In genomic region chr20:40251284-40251932, GRCh38 we compare ENCODE assay signal across 8 cellular contexts.
DNase-seq lines count a peak whose midpoint lies in the region; ATAC-seq and TF ChIP-seq lines count a peak whose summit lies in the region.

No MANE protein-coding gene starts in this region.

- H3K4me3 ChIP-seq in GM12865 (ENCODE audit: low read depth, low read length) (no peak overlapping the region), OCI-LY1 (ENCODE audit: low read depth, low read length, poor library complexity, severe bottlenecking) (no peak overlapping the region), coronary artery (no peak overlapping the region)

- H3K9me2 ChIP-seq in OCI-LY1 (ENCODE audit: low read depth, low read length), result no peaks in the 10 kb centered on the region

- no peaks in the 10 kb centered on the region for H3K27me3 ChIP-seq in OCI-LY1 (ENCODE audit: insufficient read depth, low read length)

- H2AFZ ChIP-seq in OCI-LY1 (ENCODE audit: low read length), result no peak overlapping the region

- no peak overlapping the region for H3K4me2 ChIP-seq in OCI-LY1 (ENCODE audit: low read length)

- H3K9me3 ChIP-seq in OCI-LY1 (ENCODE audit: low read length), result no peaks in the 10 kb centered on the region

- no peaks in the 10 kb centered on the region for H3K4me1 ChIP-seq in OCI-LY1 (ENCODE audit: insufficient read depth, low read length, severe bottlenecking)

- no peaks in the 10 kb centered on the region for H3K79me2 ChIP-seq in OCI-LY1 (ENCODE audit: insufficient read depth, low read length)

- no peak overlapping the region for H3K9ac ChIP-seq in OCI-LY1 (ENCODE audit: low read length)

- no peaks in the 10 kb centered on the region for H3F3A ChIP-seq in OCI-LY1 (ENCODE audit: insufficient read depth, low read length)

- TF ChIP-seq CTCF in 22Rv1 (IDR thresholded peaks at IDR 0.05) (peak; percentile 90), GM12865 (IDR thresholded peaks at IDR 0.05; ENCODE audit: insufficient read depth, low read depth, low read length, missing control alignments) (peak; percentile 68), OCI-LY1 (IDR thresholded peaks at IDR 0.05; ENCODE audit: low read length) (peak; percentile 51; the same call in 1 of the 2 replicates), coronary artery (IDR thresholded peaks at IDR 0.05) (no peak)

- no peak for ATAC-seq in HG03354 (IDR thresholded peaks at IDR 0.05; ENCODE audit: poor library complexity, severe bottlenecking, unreplicated experiment)

- no peaks in the 10 kb centered on the region for H4K20me1 ChIP-seq in OCI-LY1 (ENCODE audit: insufficient read depth, low read length)

- no peaks in the 10 kb centered on the region for H3K36me3 ChIP-seq in OCI-LY1 (ENCODE audit: insufficient read depth, low read length)

- H3K27ac ChIP-seq in 22Rv1 (no peak overlapping the region), OCI-LY1 (ENCODE audit: low read depth, low read length, poor library complexity, severe bottlenecking) (no peak overlapping the region), coronary artery (no peak overlapping the region)

- peak; percentile 47 for DNase-seq in GM12865 (ENCODE audit: low read depth)
- DNase-seq in fibroblast of peridontal ligament (ENCODE audit: extremely low read depth), result peak; percentile 18
- no peak for DNase-seq in DMS114 treated with DMSO at 0.1 percent for 48 hours (lab: John Stamatoyannopoulos, UW; ENCODE audit: unreplicated experiment)
- no peak for DNase-seq in germinal center (ENCODE audit: low spot score)
- no peak for DNase-seq in coronary artery (ENCODE audit: low spot score)

Comparison
In these comparisons a context has a peak if more than half of its experiments do, and no peak if none do; other contexts are left out.
1. DNase-seq: peak in GM12865 (single experiment) and fibroblast of peridontal ligament (single experiment); none in DMS114 treated with DMSO at 0.1 percent for 48 hours (single experiment), germinal center (single experiment) and coronary artery (single experiment).